ENCODE assay signal across 7 cellular contexts in the genomic region with DNA sequence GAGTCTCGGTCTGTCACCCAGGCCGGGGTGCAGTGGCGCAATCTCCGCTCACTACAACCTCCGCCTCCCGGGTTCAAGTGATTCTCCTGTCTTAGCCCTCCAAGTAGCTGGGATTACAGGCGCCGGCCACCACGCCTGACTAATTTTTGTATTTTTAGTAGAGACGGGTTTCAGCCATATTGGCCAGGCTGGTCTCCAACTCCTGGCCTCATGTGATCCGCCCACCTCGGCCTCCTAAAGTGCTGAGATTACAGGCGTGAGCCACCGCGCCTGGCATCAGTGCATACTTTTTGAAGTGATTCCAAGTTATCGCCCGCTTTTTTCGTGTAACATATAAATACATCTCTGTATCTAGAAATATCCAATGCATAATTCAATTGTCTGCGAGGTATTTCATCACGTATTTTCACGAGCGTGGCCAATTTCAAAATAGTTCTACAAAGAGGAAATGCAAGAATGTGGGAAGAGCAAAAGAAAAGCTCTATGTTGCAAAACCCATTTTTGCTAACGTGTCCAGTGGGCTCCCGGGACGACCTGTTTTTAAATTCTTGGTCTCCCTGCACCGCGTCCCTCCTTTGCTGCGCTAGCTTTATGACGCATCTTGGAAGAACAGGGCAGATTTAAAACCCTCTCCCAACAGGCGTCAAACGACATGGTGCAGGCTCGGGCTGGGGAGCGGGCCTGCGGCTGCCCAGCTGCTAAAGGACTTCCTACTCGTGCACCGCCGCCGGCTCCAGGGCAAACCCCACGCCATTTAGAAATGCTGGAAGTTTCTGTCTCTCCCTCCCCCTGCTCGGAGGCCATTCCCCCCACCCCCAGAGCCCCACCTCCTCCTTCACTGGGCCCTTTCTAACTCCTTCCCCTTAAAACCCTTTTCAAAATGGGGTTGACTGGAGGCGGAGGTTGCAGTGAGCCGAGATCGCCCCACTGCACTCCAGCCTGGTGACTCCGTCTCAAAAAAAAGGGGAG. TPM values are rescaled to one million over a fixed set of nuclear protein-coding genes. Genes with fewer than 3 reads are reported as not detected.
DNase-seq lines count a peak whose midpoint lies in the region; ATAC-seq, FAIRE-seq and TF ChIP-seq lines count a peak whose summit lies in the region.

No MANE protein-coding gene starts in this region.

- no peaks in the 10 kb centered on the region for H3K27me3 ChIP-seq in Loucy (ENCODE audit: insufficient read depth, low read length, poor library complexity, severe bottlenecking)
- no peaks in the 10 kb centered on the region for H3K27me3 ChIP-seq in ascending aorta
- no peaks in the 10 kb centered on the region for H3K27me3 ChIP-seq in right atrium auricular region
- H3K27me3 ChIP-seq in pancreas = no peaks in the 10 kb centered on the region

- H3K4me3 ChIP-seq in Loucy (ENCODE audit: low read length, poor library complexity, severe bottlenecking) = peak overlapping the region; percentile 86
- peak overlapping the region; percentile 89 to 97 for H3K4me3 ChIP-seq in ascending aorta
- H3K4me3 ChIP-seq in right atrium auricular region = peak overlapping the region; percentile 92 to 99
- H3K4me3 ChIP-seq in pancreas = peak overlapping the region in 3 of 4 donors; percentile 81 to 92 (median 84)

- intact Hi-C loops in ascending aorta (cut with DNase I) = loop anchor here (1.0 to 2.0 kb wide), 3 partner anchors 22 to 77 kb away; partner anchors contain the start of gene IFNAR1
- intact Hi-C loops in pancreas (cut with DNase I) = no loop called here

- ATAC-seq in pancreas (peak; percentile 8 to 43 (median 34)), HG02973 (IDR thresholded peaks at IDR 0.05; ENCODE audit: unreplicated experiment) (no peak), GM21723 (IDR thresholded peaks at IDR 0.05; ENCODE audit: unreplicated experiment) (no peak)

- H3K9me3 ChIP-seq in Loucy (ENCODE audit: insufficient read depth, low read depth, low read length) = no peaks in the 10 kb centered on the region
- no peaks in the 10 kb centered on the region for H3K9me3 ChIP-seq in ascending aorta
- H3K9me3 ChIP-seq in right atrium auricular region = no peaks in the 10 kb centered on the region
- no peaks in the 10 kb centered on the region for H3K9me3 ChIP-seq in pancreas

- TF ChIP-seq CTCF in Loucy (conservative IDR thresholded peaks at IDR 0.05; ENCODE audit: low read length) = no peak
- no peak for TF ChIP-seq CTCF in ascending aorta (IDR thresholded peaks at IDR 0.05)
- no peak for TF ChIP-seq CTCF in right atrium auricular region (IDR thresholded peaks at IDR 0.05)
- TF ChIP-seq CTCF in pancreas (IDR thresholded peaks at IDR 0.05) = no peak

- H3K9ac ChIP-seq in Loucy (ENCODE audit: low read depth, low read length, poor library complexity, severe bottlenecking) = peak overlapping the region; percentile 86

- H3K4me1 ChIP-seq in Loucy (ENCODE audit: insufficient read depth, low read length, poor library complexity, severe bottlenecking) (peaks cover 37% of the 10 kb centered on the region), ascending aorta (peaks cover 0 to 20% of the 10 kb centered on the region in 2 donors), right atrium auricular region (peaks cover 0 to 27% of the 10 kb centered on the region in 2 donors), pancreas (peaks cover 0 to 23% (median 5%) of the 10 kb centered on the region in 3 donors)

- DNase-seq in GM04503 (ENCODE audit: low read depth) (peak; percentile 74), ascending aorta (ENCODE audit: low spot score in 2 of 2) (peak; percentile 43 to 86), right atrium auricular region (ENCODE audit: low spot score) (peak; percentile 84), pancreas (peak in 4 of 6 donors; percentile 19 to 61 (median 46))

- H3K4me2 ChIP-seq in Loucy (ENCODE audit: low read depth, low read length, poor library complexity, severe bottlenecking) = peak overlapping the region; percentile 79

- FAIRE-seq in pancreas (lab: Jason Lieb, UNC) = no peak

- no peaks in the 10 kb centered on the region for H3K9me2 ChIP-seq in Loucy (replicated peaks; ENCODE audit: low read depth, low read length)

- H4K20me1 ChIP-seq in Loucy (ENCODE audit: insufficient read depth, low read length, poor library complexity, severe bottlenecking) = peaks cover 29% of the 10 kb centered on the region

- no peaks in the 10 kb centered on the region for H3F3A ChIP-seq in Loucy (ENCODE audit: low read depth)

- H3K79me2 ChIP-seq in Loucy (ENCODE audit: insufficient read depth, low read length) = peaks cover 45% of the 10 kb centered on the region

- H3K36me3 ChIP-seq in Loucy (ENCODE audit: insufficient read depth, low read length) (no peaks in the 10 kb centered on the region), ascending aorta (no peaks in the 10 kb centered on the region), right atrium auricular region (no peaks in the 10 kb centered on the region), pancreas (no peaks in the 10 kb centered on the region)

- 70 to 74% methylated on average over 44 of the region's 44 CpGs for WGBS in pancreas, 2 donors

- H2AFZ ChIP-seq in Loucy (ENCODE audit: low read length) = peak overlapping the region; percentile 92

- H3K27ac ChIP-seq in ascending aorta = peak overlapping the region; percentile 97 to 99
- H3K27ac ChIP-seq in right atrium auricular region = peak overlapping the region; percentile 95 to 97
- peak overlapping the region; percentile 57 to 95 (median 89) for H3K27ac ChIP-seq in pancreas

RNA-seq across cellular contexts. Expression of gene IFNGR2, which starts 0.9 kb away (rescaled TPM):
- 46.4 TPM for total RNA-seq in ascending aorta
- 10 to 100 TPM; 40.2 to 47.3 TPM for total RNA-seq in right atrium auricular region
- 10 to 100 TPM; 10.1 to 56.5 (median 15.2) TPM for total RNA-seq in pancreas
- polyA plus RNA-seq in pancreas = 10 to 100 TPM; 23.6 to 31.4 TPM

Comparison
In these comparisons a context has a peak if more than half of its experiments do, and no peak if none do; other contexts are left out.
1. ATAC-seq: peak in pancreas (4 of 4); none in HG02973 (single experiment) and GM21723 (single experiment).
2. Peak in every context shown above with its lines, with median percentiles within 50 percentile points of each other: DNase-seq, H3K4me3 ChIP-seq and H3K27ac ChIP-seq.